In genomic region chr7:99755085-99755484, GRCh38 we compare ENCODE assay signal across 12 cellular contexts. TPM values are rescaled to one million over a fixed set of nuclear protein-coding genes. Genes with fewer than 3 reads are reported as not detected.
"Had no signal": no experiment of that assay in that cellular context is flagged by ENCODE, and none has a peak within 500 bp of the region (broad histone marks: within the 10 kb centered on the region; RNA-seq: fewer than 3 reads in every experiment).

No MANE protein-coding gene starts in this region.

- H3K9me3 ChIP-seq: HAP-1 had no signal

- FAIRE-seq: H1, H54 had no signal

- DNase-seq: GM23248, GOT3, H7, H9, HCEC 1CT, HFFc6 had no signal

- ATAC-seq: GM23338, HCT116 had no signal

- H3K9ac ChIP-seq: GM23248 had no signal

- H3K4me2 ChIP-seq: GM23338 had no signal

- H3K27ac ChIP-seq: GM23248 had no signal

- H3K36me3 ChIP-seq: HAP-1 had no signal

- H3K4me3 ChIP-seq: GM23248, GM23338, HAP-1 had no signal

- H3K4me1 ChIP-seq: HAP-1 had no signal

- H2AFZ ChIP-seq: GM23248, GM23338 had no signal

RNA-seq across cellular contexts. Expression of gene CYP3A7, which starts 20.1 kb away (rescaled TPM):
- total RNA-seq: GM23248, GM23338, H1, H4, H7, H9 had no signal
- polyA plus RNA-seq: GM23248, H1 had no signal

RNA-seq across cellular contexts. Expression of gene CYP3A4, which starts 28.9 kb away (rescaled TPM):
- total RNA-seq: GM23248, GM23338, H1, H4, H7, H9, HFFc6 had no signal
- polyA plus RNA-seq: GM23248, GM23338, H1 had no signal
